9 cellular contexts compared by ENCODE assay signal in genomic region chr6:110053395-110054240, GRCh38.
A peak's percentile ranks its signal among the peaks of the same experiment; 100 is the strongest.
DNase-seq lines count a peak whose midpoint lies in the region; ATAC-seq and TF ChIP-seq lines count a peak whose summit lies in the region.
"Had no signal": no experiment of that assay in that cellular context is flagged by ENCODE, and none has a peak within 500 bp of the region (broad histone marks: within the 10 kb centered on the region; RNA-seq: fewer than 3 reads in every experiment).

No MANE protein-coding gene starts in this region.

- DNase-seq in ELF-1 (ENCODE audit: low read depth, low spot score) (peak; percentile 24), SK-N-DZ (ENCODE audit: low spot score) (peak; percentile 34), foreskin fibroblast (peak; percentile 50 to 79), osteocyte (ENCODE audit: extremely low spot score, unreplicated experiment) (peak; percentile 67), activated gamma-delta T cell treated with Interleukin-2 at 50 U/mL for 16 hours (no peak)
- DNase-seq: activated B cell treated with CpG ODN at 0.5 μM for 24 hours had no signal

- no peak overlapping the region for H3K4me3 Mint-ChIP-seq in osteocyte (ENCODE audit: unreplicated experiment)
- H3K4me3 Mint-ChIP-seq: activated B cell treated with CpG ODN at 0.5 μM for 24 hours had no signal

- H3K4me1 Mint-ChIP-seq in osteocyte (ENCODE audit: unreplicated experiment), result peaks cover 2% of the 10 kb centered on the region
- H3K4me1 Mint-ChIP-seq: activated B cell treated with CpG ODN at 0.5 μM for 24 hours had no signal

- no peak overlapping the region for H3K4me3 ChIP-seq in foreskin fibroblast (ENCODE audit: low read depth in 1 of 2, low read length in 2 of 2)

- TF ChIP-seq CTCF in LNCAP (IDR thresholded peaks at IDR 0.05) (peak; percentile 82), foreskin fibroblast (IDR thresholded peaks at IDR 0.05; ENCODE audit: low read depth, low read length) (peak; percentile 77), osteocyte (IDR thresholded peaks at IDR 0.05) (peak; percentile 78)

- no peaks in the 10 kb centered on the region for H3K36me3 Mint-ChIP-seq in osteocyte (ENCODE audit: unreplicated experiment)

- ATAC-seq in GM21717 (IDR thresholded peaks at IDR 0.05; ENCODE audit: unreplicated experiment) (no peak), GM21526 (IDR thresholded peaks at IDR 0.05; ENCODE audit: low FRiP score, unreplicated experiment) (no peak)

- peaks cover 49% of the 10 kb centered on the region for H3K27me3 Mint-ChIP-seq in osteocyte (ENCODE audit: unreplicated experiment)

- H3K9me3 Mint-ChIP-seq in osteocyte (ENCODE audit: unreplicated experiment), result no peaks in the 10 kb centered on the region
- H3K9me3 Mint-ChIP-seq: activated B cell treated with CpG ODN at 0.5 μM for 24 hours had no signal

- no peak overlapping the region for H3K27ac Mint-ChIP-seq in osteocyte (ENCODE audit: unreplicated experiment)
- H3K27ac Mint-ChIP-seq: activated B cell treated with CpG ODN at 0.5 μM for 24 hours had no signal
